8 cellular contexts compared by ENCODE assay signal in genomic region chr20:58447733-58448391, GRCh38. TPM values are rescaled to one million over a fixed set of nuclear protein-coding genes. Genes with fewer than 3 reads are reported as not detected.
DNase-seq lines count a peak whose midpoint lies in the region; ATAC-seq, FAIRE-seq and TF ChIP-seq lines count a peak whose summit lies in the region.

No MANE protein-coding gene starts in this region.

- no peaks in the 10 kb centered on the region for H3K4me1 Mint-ChIP-seq in progenitor cell of endocrine pancreas (ENCODE audit: low read depth)

- 0 out of 2 replicates have a peak, but pooled peaks cover 2% of the 10 kb centered on the region for H3K9me3 ChIP-seq in BE2C

- H3K36me3 ChIP-seq in BE2C, result peaks cover 21% of the 10 kb centered on the region

- no peak overlapping the region for H3K4me3 ChIP-seq in BE2C (ENCODE audit: low read depth, low read length)
- no peak overlapping the region for H3K4me3 ChIP-seq in fibroblast of villous mesenchyme (ENCODE audit: low read depth, low read length)

- H3K27ac Mint-ChIP-seq in progenitor cell of endocrine pancreas, result peak overlapping the region; percentile 31

- peaks cover 40% of the 10 kb centered on the region for H3K4me1 ChIP-seq in BE2C

- H3K36me3 Mint-ChIP-seq in progenitor cell of endocrine pancreas (ENCODE audit: insufficient read depth), result peaks cover 6% of the 10 kb centered on the region

- H3K9me3 Mint-ChIP-seq in progenitor cell of endocrine pancreas (ENCODE audit: low read depth), result no peaks in the 10 kb centered on the region

- ATAC-seq in GM21367 (IDR thresholded peaks at IDR 0.05; ENCODE audit: unreplicated experiment) (no peak), HG02642 (IDR thresholded peaks at IDR 0.05; ENCODE audit: poor library complexity, unreplicated experiment) (no peak)

- H3K27me3 ChIP-seq in BE2C, result no peaks in the 10 kb centered on the region

- FAIRE-seq in GM19239 (lab: Jason Lieb, UNC), result peak; percentile 21

- H3K27me3 Mint-ChIP-seq in progenitor cell of endocrine pancreas, result no peaks in the 10 kb centered on the region

- DNase-seq in BE2C, result peak; percentile 78
- DNase-seq in GM19239 (ENCODE audit: insufficient read length, low spot score), result no peak
- DNase-seq in NCI-H526 (lab: John Stamatoyannopoulos, UW), result peak; percentile 78 to 91
- peak; percentile 25 for DNase-seq in activated T-cell treated with anti-CD3 and anti-CD28 coated beads for 48 hours (ENCODE audit: low read depth)
- peak; percentile 67 for DNase-seq in fibroblast of villous mesenchyme (ENCODE audit: low read depth)
- DNase-seq in progenitor cell of endocrine pancreas (ENCODE audit: low spot score, unreplicated experiment), result peak; percentile 30

- peak; percentile 88 for TF ChIP-seq CTCF in BE2C (IDR thresholded peaks at IDR 0.05; ENCODE audit: low read depth, low read length)
- TF ChIP-seq CTCF in fibroblast of villous mesenchyme (IDR thresholded peaks at IDR 0.05; ENCODE audit: insufficient read depth, low read depth, low read length), result peak; percentile 79
- TF ChIP-seq CTCF in progenitor cell of endocrine pancreas (IDR thresholded peaks at IDR 0.05; ENCODE audit: unreplicated experiment), result peak; percentile 69

- H3K4me3 Mint-ChIP-seq in progenitor cell of endocrine pancreas (ENCODE audit: low read depth), result no peak overlapping the region

RNA-seq across cellular contexts. Expression of gene VAPB, which starts 58.8 kb away (rescaled TPM):
- polyA plus RNA-seq in BE2C (2012; ENCODE audit: insufficient read depth, insufficient read length, low read depth), result 83.5 TPM
- 12.2 and 15.1 TPM in 2 replicates for total RNA-seq in fibroblast of villous mesenchyme
- total RNA-seq in progenitor cell of endocrine pancreas, result 53.8 and 56.3 TPM in 2 replicates
